10 cellular contexts compared by ENCODE assay signal in genomic region chr1:178566187-178566586, GRCh38.
DNase-seq lines count a peak whose midpoint lies in the region; ATAC-seq and FAIRE-seq lines count a peak whose summit lies in the region.
"Had no signal": no experiment of that assay in that cellular context is flagged by ENCODE, and none has a peak within 500 bp of the region (broad histone marks: within the 10 kb centered on the region; RNA-seq: fewer than 3 reads in every experiment).

No MANE protein-coding gene starts in this region.

- peak; percentile 96 for ATAC-seq in HG02759 (IDR thresholded peaks at IDR 0.05; ENCODE audit: unreplicated experiment)

- FAIRE-seq in RCC 7860 (lab: Jason Lieb, UNC): no peak
- FAIRE-seq: endothelial cell of umbilical vein had no signal

- peak; percentile 5 for DNase-seq in stimulated activated CD4-positive, alpha-beta T cell treated with anti-CD3 and anti-CD28 coated beads, Interleukin-15, amount 100 ng/mL, for 24 hours
- no peak for DNase-seq in stimulated activated CD4-positive, alpha-beta T cell treated with anti-CD3 and anti-CD28 coated beads, Interleukin-4, amount 100 ng/mL, for 4 hours
- DNase-seq in RCC 7860 (ENCODE audit: low spot score) (peak; percentile 17), stromal cell of bone marrow (ENCODE audit: low read depth) (peak; percentile 8), NCI-H187 treated with DMSO at 0.1 percent for 48 hours (lab: John Stamatoyannopoulos, UW) (no peak), epidermal melanocyte (ENCODE audit: insufficient read length, low spot score) (no peak)
- no peak for DNase-seq in effector CD4-positive, alpha-beta T cell
- DNase-seq: psoas muscle had no signal

Comparison
In these comparisons a context has a peak if more than half of its experiments do, and no peak if none do; other contexts are left out.
1. DNase-seq: peak in stimulated activated CD4-positive, alpha-beta T cell treated with anti-CD3 and anti-CD28 coated beads, Interleukin-15, amount 100 ng/mL, for 24 hours (single experiment), RCC 7860 (single experiment) and stromal cell of bone marrow (single experiment); none in stimulated activated CD4-positive, alpha-beta T cell treated with anti-CD3 and anti-CD28 coated beads, Interleukin-4, amount 100 ng/mL, for 4 hours (0 of 2), NCI-H187 treated with DMSO at 0.1 percent for 48 hours (single experiment), epidermal melanocyte (single experiment) and effector CD4-positive, alpha-beta T cell (single experiment).